Comparison of ENCODE assay signal across 1 cellular context in the genomic region with DNA sequence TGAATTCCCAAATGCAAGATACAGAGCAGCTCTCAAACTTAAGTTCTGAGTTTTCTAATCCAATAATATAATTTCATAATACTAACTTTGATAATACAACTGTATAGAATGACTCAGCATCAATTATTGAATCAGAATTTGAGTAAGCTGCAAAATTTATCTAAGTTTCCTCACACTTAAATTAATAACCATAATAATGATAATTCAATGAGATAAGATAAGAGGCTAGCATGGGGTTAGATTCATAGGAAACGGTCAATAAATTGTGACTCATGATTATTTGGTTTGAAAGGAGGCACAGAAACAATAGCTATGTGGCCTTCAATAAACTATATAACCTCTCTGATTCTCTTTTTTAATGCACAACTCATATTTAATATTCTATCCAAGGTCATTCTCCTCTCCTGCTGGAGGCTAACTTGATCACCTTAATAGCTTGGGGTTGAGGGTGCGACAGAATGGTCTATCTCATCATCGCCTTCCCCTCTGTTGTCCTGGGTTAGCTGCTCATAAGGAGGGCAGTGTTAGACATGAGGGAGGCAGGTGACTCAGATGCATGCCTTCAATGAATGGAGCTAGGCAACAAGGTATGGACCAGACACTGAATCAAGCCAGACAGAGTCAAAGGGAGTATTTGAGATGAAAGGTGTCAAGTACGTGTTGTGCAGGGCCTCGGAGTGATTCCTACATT.
TF ChIP-seq lines count a peak whose summit lies in the region.

No MANE protein-coding gene starts in this region.

TF ChIP-seq in K562, 482 proteins besides CTCF, POLR2A, EP300 and RAD21:
- TF ChIP-seq NFE2L1 (tag; IDR thresholded peaks at IDR 0.05; ENCODE audit: borderline replicate concordance, low read depth) (peak; percentile 52), GTF2A2 (tag; IDR thresholded peaks at IDR 0.05) (0 out of 2 replicates have a peak, but pooled peaks have one; percentile 25), RBFOX2 (IDR thresholded peaks at IDR 0.05; ENCODE audit: low read depth, low read length) (no peak), SUPT5H (IDR thresholded peaks at IDR 0.05) (no peak), KDM4B (IDR thresholded peaks at IDR 0.05; ENCODE audit: borderline replicate concordance in 2 of 2, low read depth in 1 of 2) (no peak), PPARD (CRISPR knock-in tag; IDR thresholded peaks at IDR 0.05) (no peak), SETDB1 (IDR thresholded peaks at IDR 0.05; ENCODE audit: low read length) (no peak), MAFG (tag; conservative IDR thresholded peaks at IDR 0.05) (peak; percentile 55), ZKSCAN3 (CRISPR knock-in tag; IDR thresholded peaks at IDR 0.05) (no peak), DIDO1 (tag; IDR thresholded peaks at IDR 0.05; ENCODE audit: low read depth) (no peak), C11orf30 (IDR thresholded peaks at IDR 0.05; ENCODE audit: low read depth) (0 out of 2 replicates have a peak, but pooled peaks have one; percentile 5), ZNF316 (IDR thresholded peaks at IDR 0.05) (peak; percentile 10; the same call in 1 of the 2 replicates), GTF2F1 (IDR thresholded peaks at IDR 0.05; ENCODE audit: low read depth, low read length) (no peak)
- TF ChIP-seq, protein P1, sequence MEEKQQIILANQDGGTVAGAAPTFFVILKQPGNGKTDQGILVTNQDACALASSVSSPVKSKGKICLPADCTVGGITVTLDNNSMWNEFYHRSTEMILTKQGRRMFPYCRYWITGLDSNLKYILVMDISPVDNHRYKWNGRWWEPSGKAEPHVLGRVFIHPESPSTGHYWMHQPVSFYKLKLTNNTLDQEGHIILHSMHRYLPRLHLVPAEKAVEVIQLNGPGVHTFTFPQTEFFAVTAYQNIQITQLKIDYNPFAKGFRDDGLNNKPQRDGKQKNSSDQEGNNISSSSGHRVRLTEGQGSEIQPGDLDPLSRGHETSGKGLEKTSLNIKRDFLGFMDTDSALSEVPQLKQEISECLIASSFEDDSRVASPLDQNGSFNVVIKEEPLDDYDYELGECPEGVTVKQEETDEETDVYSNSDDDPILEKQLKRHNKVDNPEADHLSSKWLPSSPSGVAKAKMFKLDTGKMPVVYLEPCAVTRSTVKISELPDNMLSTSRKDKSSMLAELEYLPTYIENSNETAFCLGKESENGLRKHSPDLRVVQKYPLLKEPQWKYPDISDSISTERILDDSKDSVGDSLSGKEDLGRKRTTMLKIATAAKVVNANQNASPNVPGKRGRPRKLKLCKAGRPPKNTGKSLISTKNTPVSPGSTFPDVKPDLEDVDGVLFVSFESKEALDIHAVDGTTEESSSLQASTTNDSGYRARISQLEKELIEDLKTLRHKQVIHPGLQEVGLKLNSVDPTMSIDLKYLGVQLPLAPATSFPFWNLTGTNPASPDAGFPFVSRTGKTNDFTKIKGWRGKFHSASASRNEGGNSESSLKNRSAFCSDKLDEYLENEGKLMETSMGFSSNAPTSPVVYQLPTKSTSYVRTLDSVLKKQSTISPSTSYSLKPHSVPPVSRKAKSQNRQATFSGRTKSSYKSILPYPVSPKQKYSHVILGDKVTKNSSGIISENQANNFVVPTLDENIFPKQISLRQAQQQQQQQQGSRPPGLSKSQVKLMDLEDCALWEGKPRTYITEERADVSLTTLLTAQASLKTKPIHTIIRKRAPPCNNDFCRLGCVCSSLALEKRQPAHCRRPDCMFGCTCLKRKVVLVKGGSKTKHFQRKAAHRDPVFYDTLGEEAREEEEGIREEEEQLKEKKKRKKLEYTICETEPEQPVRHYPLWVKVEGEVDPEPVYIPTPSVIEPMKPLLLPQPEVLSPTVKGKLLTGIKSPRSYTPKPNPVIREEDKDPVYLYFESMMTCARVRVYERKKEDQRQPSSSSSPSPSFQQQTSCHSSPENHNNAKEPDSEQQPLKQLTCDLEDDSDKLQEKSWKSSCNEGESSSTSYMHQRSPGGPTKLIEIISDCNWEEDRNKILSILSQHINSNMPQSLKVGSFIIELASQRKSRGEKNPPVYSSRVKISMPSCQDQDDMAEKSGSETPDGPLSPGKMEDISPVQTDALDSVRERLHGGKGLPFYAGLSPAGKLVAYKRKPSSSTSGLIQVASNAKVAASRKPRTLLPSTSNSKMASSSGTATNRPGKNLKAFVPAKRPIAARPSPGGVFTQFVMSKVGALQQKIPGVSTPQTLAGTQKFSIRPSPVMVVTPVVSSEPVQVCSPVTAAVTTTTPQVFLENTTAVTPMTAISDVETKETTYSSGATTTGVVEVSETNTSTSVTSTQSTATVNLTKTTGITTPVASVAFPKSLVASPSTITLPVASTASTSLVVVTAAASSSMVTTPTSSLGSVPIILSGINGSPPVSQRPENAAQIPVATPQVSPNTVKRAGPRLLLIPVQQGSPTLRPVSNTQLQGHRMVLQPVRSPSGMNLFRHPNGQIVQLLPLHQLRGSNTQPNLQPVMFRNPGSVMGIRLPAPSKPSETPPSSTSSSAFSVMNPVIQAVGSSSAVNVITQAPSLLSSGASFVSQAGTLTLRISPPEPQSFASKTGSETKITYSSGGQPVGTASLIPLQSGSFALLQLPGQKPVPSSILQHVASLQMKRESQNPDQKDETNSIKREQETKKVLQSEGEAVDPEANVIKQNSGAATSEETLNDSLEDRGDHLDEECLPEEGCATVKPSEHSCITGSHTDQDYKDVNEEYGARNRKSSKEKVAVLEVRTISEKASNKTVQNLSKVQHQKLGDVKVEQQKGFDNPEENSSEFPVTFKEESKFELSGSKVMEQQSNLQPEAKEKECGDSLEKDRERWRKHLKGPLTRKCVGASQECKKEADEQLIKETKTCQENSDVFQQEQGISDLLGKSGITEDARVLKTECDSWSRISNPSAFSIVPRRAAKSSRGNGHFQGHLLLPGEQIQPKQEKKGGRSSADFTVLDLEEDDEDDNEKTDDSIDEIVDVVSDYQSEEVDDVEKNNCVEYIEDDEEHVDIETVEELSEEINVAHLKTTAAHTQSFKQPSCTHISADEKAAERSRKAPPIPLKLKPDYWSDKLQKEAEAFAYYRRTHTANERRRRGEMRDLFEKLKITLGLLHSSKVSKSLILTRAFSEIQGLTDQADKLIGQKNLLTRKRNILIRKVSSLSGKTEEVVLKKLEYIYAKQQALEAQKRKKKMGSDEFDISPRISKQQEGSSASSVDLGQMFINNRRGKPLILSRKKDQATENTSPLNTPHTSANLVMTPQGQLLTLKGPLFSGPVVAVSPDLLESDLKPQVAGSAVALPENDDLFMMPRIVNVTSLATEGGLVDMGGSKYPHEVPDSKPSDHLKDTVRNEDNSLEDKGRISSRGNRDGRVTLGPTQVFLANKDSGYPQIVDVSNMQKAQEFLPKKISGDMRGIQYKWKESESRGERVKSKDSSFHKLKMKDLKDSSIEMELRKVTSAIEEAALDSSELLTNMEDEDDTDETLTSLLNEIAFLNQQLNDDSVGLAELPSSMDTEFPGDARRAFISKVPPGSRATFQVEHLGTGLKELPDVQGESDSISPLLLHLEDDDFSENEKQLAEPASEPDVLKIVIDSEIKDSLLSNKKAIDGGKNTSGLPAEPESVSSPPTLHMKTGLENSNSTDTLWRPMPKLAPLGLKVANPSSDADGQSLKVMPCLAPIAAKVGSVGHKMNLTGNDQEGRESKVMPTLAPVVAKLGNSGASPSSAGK (IDR thresholded peaks at IDR 0.05): peak; percentile 15; the same call in 1 of the 2 replicates
- TF ChIP-seq, protein P2, sequence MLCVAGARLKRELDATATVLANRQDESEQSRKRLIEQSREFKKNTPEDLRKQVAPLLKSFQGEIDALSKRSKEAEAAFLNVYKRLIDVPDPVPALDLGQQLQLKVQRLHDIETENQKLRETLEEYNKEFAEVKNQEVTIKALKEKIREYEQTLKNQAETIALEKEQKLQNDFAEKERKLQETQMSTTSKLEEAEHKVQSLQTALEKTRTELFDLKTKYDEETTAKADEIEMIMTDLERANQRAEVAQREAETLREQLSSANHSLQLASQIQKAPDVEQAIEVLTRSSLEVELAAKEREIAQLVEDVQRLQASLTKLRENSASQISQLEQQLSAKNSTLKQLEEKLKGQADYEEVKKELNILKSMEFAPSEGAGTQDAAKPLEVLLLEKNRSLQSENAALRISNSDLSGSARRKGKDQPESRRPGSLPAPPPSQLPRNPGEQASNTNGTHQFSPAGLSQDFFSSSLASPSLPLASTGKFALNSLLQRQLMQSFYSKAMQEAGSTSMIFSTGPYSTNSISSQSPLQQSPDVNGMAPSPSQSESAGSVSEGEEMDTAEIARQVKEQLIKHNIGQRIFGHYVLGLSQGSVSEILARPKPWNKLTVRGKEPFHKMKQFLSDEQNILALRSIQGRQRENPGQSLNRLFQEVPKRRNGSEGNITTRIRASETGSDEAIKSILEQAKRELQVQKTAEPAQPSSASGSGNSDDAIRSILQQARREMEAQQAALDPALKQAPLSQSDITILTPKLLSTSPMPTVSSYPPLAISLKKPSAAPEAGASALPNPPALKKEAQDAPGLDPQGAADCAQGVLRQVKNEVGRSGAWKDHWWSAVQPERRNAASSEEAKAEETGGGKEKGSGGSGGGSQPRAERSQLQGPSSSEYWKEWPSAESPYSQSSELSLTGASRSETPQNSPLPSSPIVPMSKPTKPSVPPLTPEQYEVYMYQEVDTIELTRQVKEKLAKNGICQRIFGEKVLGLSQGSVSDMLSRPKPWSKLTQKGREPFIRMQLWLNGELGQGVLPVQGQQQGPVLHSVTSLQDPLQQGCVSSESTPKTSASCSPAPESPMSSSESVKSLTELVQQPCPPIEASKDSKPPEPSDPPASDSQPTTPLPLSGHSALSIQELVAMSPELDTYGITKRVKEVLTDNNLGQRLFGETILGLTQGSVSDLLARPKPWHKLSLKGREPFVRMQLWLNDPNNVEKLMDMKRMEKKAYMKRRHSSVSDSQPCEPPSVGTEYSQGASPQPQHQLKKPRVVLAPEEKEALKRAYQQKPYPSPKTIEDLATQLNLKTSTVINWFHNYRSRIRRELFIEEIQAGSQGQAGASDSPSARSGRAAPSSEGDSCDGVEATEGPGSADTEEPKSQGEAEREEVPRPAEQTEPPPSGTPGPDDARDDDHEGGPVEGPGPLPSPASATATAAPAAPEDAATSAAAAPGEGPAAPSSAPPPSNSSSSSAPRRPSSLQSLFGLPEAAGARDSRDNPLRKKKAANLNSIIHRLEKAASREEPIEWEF (CRISPR knock-in tag; IDR thresholded peaks at IDR 0.05): 0 out of 2 replicates have a peak, but pooled peaks have one; percentile 34
- TF ChIP-seq, protein P3, sequence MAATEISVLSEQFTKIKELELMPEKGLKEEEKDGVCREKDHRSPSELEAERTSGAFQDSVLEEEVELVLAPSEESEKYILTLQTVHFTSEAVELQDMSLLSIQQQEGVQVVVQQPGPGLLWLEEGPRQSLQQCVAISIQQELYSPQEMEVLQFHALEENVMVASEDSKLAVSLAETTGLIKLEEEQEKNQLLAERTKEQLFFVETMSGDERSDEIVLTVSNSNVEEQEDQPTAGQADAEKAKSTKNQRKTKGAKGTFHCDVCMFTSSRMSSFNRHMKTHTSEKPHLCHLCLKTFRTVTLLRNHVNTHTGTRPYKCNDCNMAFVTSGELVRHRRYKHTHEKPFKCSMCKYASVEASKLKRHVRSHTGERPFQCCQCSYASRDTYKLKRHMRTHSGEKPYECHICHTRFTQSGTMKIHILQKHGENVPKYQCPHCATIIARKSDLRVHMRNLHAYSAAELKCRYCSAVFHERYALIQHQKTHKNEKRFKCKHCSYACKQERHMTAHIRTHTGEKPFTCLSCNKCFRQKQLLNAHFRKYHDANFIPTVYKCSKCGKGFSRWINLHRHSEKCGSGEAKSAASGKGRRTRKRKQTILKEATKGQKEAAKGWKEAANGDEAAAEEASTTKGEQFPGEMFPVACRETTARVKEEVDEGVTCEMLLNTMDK (IDR thresholded peaks at IDR 0.05; ENCODE audit: borderline replicate concordance, insufficient read depth, low read depth, low read length, poor library complexity, severe bottlenecking): no peak
- TF ChIP-seq, protein P4, sequence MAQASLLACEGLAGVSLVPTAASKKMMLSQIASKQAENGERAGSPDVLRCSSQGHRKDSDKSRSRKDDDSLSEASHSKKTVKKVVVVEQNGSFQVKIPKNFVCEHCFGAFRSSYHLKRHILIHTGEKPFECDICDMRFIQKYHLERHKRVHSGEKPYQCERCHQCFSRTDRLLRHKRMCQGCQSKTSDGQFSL (CRISPR knock-in tag; IDR thresholded peaks at IDR 0.05): no peak
- TF ChIP-seq, protein P4 (tag; IDR thresholded peaks at IDR 0.05): no peak
